Comparison of ENCODE assay signal across 8 cellular contexts in the genomic region with DNA sequence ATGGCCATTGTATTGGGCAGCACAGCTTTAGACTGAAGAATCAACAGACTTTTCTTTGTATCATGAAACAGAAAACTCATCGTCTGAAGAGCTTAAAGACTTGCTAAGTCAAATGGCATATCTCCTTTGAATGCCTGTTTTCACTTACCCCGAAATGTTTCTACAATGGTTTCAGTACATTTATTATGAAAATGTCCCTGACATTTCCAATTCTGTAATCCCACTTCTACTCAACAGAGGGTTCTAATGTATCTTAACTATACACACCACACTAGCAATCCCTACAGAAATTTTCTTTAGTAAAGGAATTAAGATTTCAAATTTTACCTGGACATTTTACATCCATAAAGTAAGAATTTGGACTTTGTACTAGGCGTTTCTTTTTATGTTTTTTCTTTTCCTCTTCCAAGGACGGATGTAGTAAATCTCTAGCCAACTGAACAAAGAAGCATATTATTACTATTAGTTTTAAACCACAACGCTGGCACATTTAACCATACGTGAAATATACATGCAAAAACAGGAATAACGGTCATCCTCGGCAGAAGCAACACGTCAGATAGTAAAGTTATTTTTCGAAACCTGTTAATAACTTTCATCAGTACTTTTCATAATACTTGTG. TPM values are rescaled to one million over a fixed set of nuclear protein-coding genes. Genes with fewer than 3 reads are reported as not detected.
DNase-seq lines count a peak whose midpoint lies in the region; ATAC-seq, FAIRE-seq and TF ChIP-seq lines count a peak whose summit lies in the region.

No MANE protein-coding gene starts in this region.

- peaks cover 4% of the 10 kb centered on the region for H3K36me3 Mint-ChIP-seq in IgD-negative memory B cell
- peaks cover 14% of the 10 kb centered on the region for H3K36me3 Mint-ChIP-seq in memory B cell

- H3K36me3 ChIP-seq in bronchial epithelial cell (ENCODE audit: control insufficient read depth, insufficient read depth, low read length) (peaks cover 3% of the 10 kb centered on the region), urinary bladder (ENCODE audit: insufficient read depth) (no peaks in the 10 kb centered on the region)

- H3K27ac ChIP-seq in urinary bladder (ENCODE audit: low read depth) = peak overlapping the region; percentile 50

- no peak for FAIRE-seq in bronchial epithelial cell (lab: Jason Lieb, UNC)

- H3K27ac Mint-ChIP-seq in IgD-negative memory B cell (peak overlapping the region; percentile 95 to 98 (median 96)), memory B cell (peak overlapping the region; percentile 91)

- H3K27me3 ChIP-seq in bronchial epithelial cell (ENCODE audit: control insufficient read depth, insufficient read depth, low read length) = no peaks in the 10 kb centered on the region

- peak; percentile 36 for TF ChIP-seq CTCF in AG10803 (conservative IDR thresholded peaks at IDR 0.05; ENCODE audit: low read length)
- no peak for TF ChIP-seq CTCF in bronchial epithelial cell (IDR thresholded peaks at IDR 0.05; ENCODE audit: insufficient read depth, low read length, severe bottlenecking)

- H3K4me3 ChIP-seq in AG10803 (ENCODE audit: low read length) = peak overlapping the region; percentile 91
- peak overlapping the region; percentile 82 for H3K4me3 ChIP-seq in bronchial epithelial cell (ENCODE audit: low read depth, low read length)
- H3K4me3 ChIP-seq in urinary bladder (ENCODE audit: low read depth, low read length) = peak overlapping the region; percentile 84

- no peak for DNase-seq in AG10803 (ENCODE audit: low read depth)
- DNase-seq in bronchial epithelial cell (ENCODE audit: low read depth) = peak; percentile 20
- DNase-seq in memory B cell (ENCODE audit: low spot score in 2 of 2) = no peak
- no peak for DNase-seq in stimulated activated CD4-positive, alpha-beta T cell treated with anti-CD3 and anti-CD28 coated beads, Interleukin-12 subunit alpha, Interleukin-12 subunit beta, amount 100 ng/mL, for 4 hours
- DNase-seq in HK-2 (ENCODE audit: unreplicated experiment) = no peak
- DNase-seq in GM19238 (ENCODE audit: insufficient read length, low spot score) = no peak

- peaks cover 2% of the 10 kb centered on the region for H3K4me1 ChIP-seq in urinary bladder (ENCODE audit: insufficient read depth)

- H3K4me1 Mint-ChIP-seq in IgD-negative memory B cell (peaks cover 11 to 20% (median 14%) of the 10 kb centered on the region in 3 donors), memory B cell (peaks cover 12% of the 10 kb centered on the region)

- H3K27me3 Mint-ChIP-seq in IgD-negative memory B cell (no peaks in the 10 kb centered on the region), memory B cell (no peaks in the 10 kb centered on the region)

- no peak for ATAC-seq in memory B cell (ENCODE audit: low read depth)

- 8% methylated on average over 10 of the region's 10 CpGs for WGBS in urinary bladder

- H3K9me3 Mint-ChIP-seq in IgD-negative memory B cell (no peaks in the 10 kb centered on the region), memory B cell (peaks cover 1% of the 10 kb centered on the region)

- H3K4me3 Mint-ChIP-seq in IgD-negative memory B cell = peak overlapping the region; percentile 100
- peak overlapping the region; percentile 97 for H3K4me3 Mint-ChIP-seq in memory B cell

RNA-seq across cellular contexts. Expression of a gene that starts 1.1 kb away (rescaled TPM):
- 147 TPM for polyA plus RNA-seq in IgD-negative memory B cell
- total RNA-seq in bronchial epithelial cell = 62.7 and 105 TPM in 2 replicates
- total RNA-seq in urinary bladder = 48.1 TPM
- 97.4 TPM for polyA plus RNA-seq in urinary bladder

RNA-seq across cellular contexts. Expression of a gene that starts 33.2 kb away (rescaled TPM):
- polyA plus RNA-seq in IgD-negative memory B cell (57.6 TPM), urinary bladder (27.7 TPM)
- total RNA-seq in bronchial epithelial cell (18.7 and 23.0 TPM in 2 replicates), urinary bladder (105 TPM)

RNA-seq across cellular contexts. Expression of a gene that starts 34.5 kb away (rescaled TPM):
- 13.7 TPM for polyA plus RNA-seq in IgD-negative memory B cell
- 14.5 and 15.5 TPM in 2 replicates for total RNA-seq in bronchial epithelial cell
- total RNA-seq in urinary bladder = 14.4 TPM
- 12.7 TPM for polyA plus RNA-seq in urinary bladder
